19 cellular contexts compared by ENCODE assay signal in genomic region chr4:85430697-85431096, GRCh38. TPM values are rescaled to one million over a fixed set of nuclear protein-coding genes. Genes with fewer than 3 reads are reported as not detected.
A peak's percentile ranks its signal among the peaks of the same experiment; 100 is the strongest.
DNase-seq lines count a peak whose midpoint lies in the region; ATAC-seq, FAIRE-seq and TF ChIP-seq lines count a peak whose summit lies in the region.
"Had no signal": no experiment of that assay in that cellular context is flagged by ENCODE, and none has a peak within 500 bp of the region (broad histone marks: within the 10 kb centered on the region; RNA-seq: fewer than 3 reads in every experiment).

No MANE protein-coding gene starts in this region.

- H3K4me1 ChIP-seq in PC-9 (replicated peaks; ENCODE audit: insufficient read depth) (peaks cover 9% of the 10 kb centered on the region; the same call in 1 of the 2 replicates), endothelial cell of umbilical vein (ENCODE audit: control insufficient read depth, extremely low read depth, insufficient read depth, low read length) (no peaks in the 10 kb centered on the region), mesodermal cell (ENCODE audit: control insufficient read depth, insufficient read depth, low read length, poor library complexity, severe bottlenecking) (peaks cover 22% of the 10 kb centered on the region)

- H3K9me3 Mint-ChIP-seq in activated T-cell treated with anti-CD3 and anti-CD28 coated beads, Interleukin-2, amount 50 U/mL, for 72 hours: peaks cover 0 to 2% of the 10 kb centered on the region in 2 donors

- H3F3A ChIP-seq in PC-9 (ENCODE audit: insufficient read depth, low read depth): no peaks in the 10 kb centered on the region

- no peaks in the 10 kb centered on the region for H3K27me3 Mint-ChIP-seq in activated T-cell treated with anti-CD3 and anti-CD28 coated beads, Interleukin-2, amount 50 U/mL, for 72 hours (ENCODE audit: low read depth)

- no peaks in the 10 kb centered on the region for H3K79me2 ChIP-seq in PC-9 (ENCODE audit: low read depth)
- no peaks in the 10 kb centered on the region for H3K79me2 ChIP-seq in endothelial cell of umbilical vein (ENCODE audit: control insufficient read depth, insufficient read depth, low read length)

- no peak for ATAC-seq in GM18505 (IDR thresholded peaks at IDR 0.05; ENCODE audit: unreplicated experiment)
- ATAC-seq in HG03469 (IDR thresholded peaks at IDR 0.05; ENCODE audit: unreplicated experiment): no peak
- ATAC-seq in GM19397 (IDR thresholded peaks at IDR 0.05; ENCODE audit: unreplicated experiment): no peak
- ATAC-seq in activated T-cell treated with anti-CD3 and anti-CD28 coated beads, Interleukin-2, amount 50 U/mL, for 72 hours (replicated peaks in 1 of 2): no peak

- no peaks in the 10 kb centered on the region for H3K9me1 ChIP-seq in endothelial cell of umbilical vein (replicated peaks; ENCODE audit: control insufficient read depth, extremely low read depth, insufficient read depth, low read length)

- intact Hi-C loops in PC-9 (cut with micrococcal nuclease; ENCODE audit: unreplicated experiment): no loop called here
- intact Hi-C loops in endothelial cell of umbilical vein (cut with micrococcal nuclease): no loop called here

- H3K4me3 ChIP-seq in PC-9 (no peak overlapping the region), endothelial cell of umbilical vein (replicated peaks in 1 of 3; ENCODE audit: insufficient read depth in 1 of 3, low read depth in 1 of 3, low read length in 3 of 3) (no peak overlapping the region), mesodermal cell (ENCODE audit: extremely low read depth, insufficient read depth, low read length, poor library complexity, severe bottlenecking) (no peak overlapping the region)
- H3K4me3 ChIP-seq: SK-N-MC had no signal

- FAIRE-seq in endothelial cell of umbilical vein (lab: Jason Lieb, UNC): no peak
- FAIRE-seq: GM19239 had no signal

- H3K9ac ChIP-seq in endothelial cell of umbilical vein (replicated peaks; ENCODE audit: extremely low read depth, insufficient read depth, low read length): no peak overlapping the region

- H3K9me2 ChIP-seq in PC-9 (ENCODE audit: insufficient read depth): no peaks in the 10 kb centered on the region

- H4K20me1 ChIP-seq in PC-9 (ENCODE audit: insufficient read depth) (no peaks in the 10 kb centered on the region), endothelial cell of umbilical vein (replicated peaks; ENCODE audit: control insufficient read depth, extremely low read depth, insufficient read depth, low read length) (no peaks in the 10 kb centered on the region)

- TF ChIP-seq CTCF in PC-9 (conservative IDR thresholded peaks at IDR 0.05) (no peak), endothelial cell of umbilical vein (IDR thresholded peaks at IDR 0.05; ENCODE audit: extremely low read depth in 1 of 2, insufficient read depth in 1 of 2, low read depth in 1 of 2, low read length in 2 of 2) (no peak)

- TF ChIP-seq POLR2A in endothelial cell of umbilical vein (IDR thresholded peaks at IDR 0.05; ENCODE audit: low read depth, low read length) (no peak), GM18505 (IDR thresholded peaks at IDR 0.05; ENCODE audit: borderline replicate concordance, extremely low read depth, insufficient read depth, insufficient read length) (no peak)

- CTCF ChIA-PET in PC-9 (lab: Charles Lee): no interaction called here
- CTCF ChIA-PET in endothelial cell of umbilical vein (lab: Charles Lee): no interaction called here

- BruUV-seq in PC-9 (replicated peaks; lab: Mats Ljungman, UMichigan) (no TSS peak), endothelial cell of umbilical vein (replicated peaks; lab: Mats Ljungman, UMichigan) (no TSS peak)

- H3K27ac ChIP-seq in PC-9 (no peak overlapping the region), endothelial cell of umbilical vein (ENCODE audit: insufficient read depth, low read depth, low read length) (no peak overlapping the region), mesodermal cell (ENCODE audit: low read depth, low read length, severe bottlenecking) (peak overlapping the region; percentile 66)
- H3K27ac ChIP-seq: C4-2B, HL-60, SK-N-MC had no signal

- H3K4me1 Mint-ChIP-seq in activated T-cell treated with anti-CD3 and anti-CD28 coated beads, Interleukin-2, amount 50 U/mL, for 72 hours (ENCODE audit: low read depth): no peaks in the 10 kb centered on the region

- H3K4me2 ChIP-seq in PC-9: 0 out of 2 replicates have a peak overlapping the region, but pooled peaks have one; percentile 16
- no peak overlapping the region for H3K4me2 ChIP-seq in endothelial cell of umbilical vein (ENCODE audit: insufficient read depth, low read length)

- H2AFZ ChIP-seq in PC-9 (peak overlapping the region; percentile 48; the same call in 1 of the 2 replicates), endothelial cell of umbilical vein (ENCODE audit: low read depth, low read length) (no peak overlapping the region)

- no peak overlapping the region for H3K27ac Mint-ChIP-seq in activated T-cell treated with anti-CD3 and anti-CD28 coated beads, Interleukin-2, amount 50 U/mL, for 72 hours

- no peaks in the 10 kb centered on the region for H3K27me3 ChIP-seq in PC-9 (ENCODE audit: insufficient read depth, low read depth)
- peaks cover 2 to 3% of the 10 kb centered on the region in 2 experiments for H3K27me3 ChIP-seq in endothelial cell of umbilical vein (ENCODE audit: control insufficient read depth in 2 of 2, insufficient read depth in 2 of 2, low read length in 2 of 2)

- no peaks in the 10 kb centered on the region for H3K36me3 ChIP-seq in PC-9 (ENCODE audit: low read depth)
- no peaks in the 10 kb centered on the region for H3K36me3 ChIP-seq in endothelial cell of umbilical vein (ENCODE audit: control insufficient read depth in 2 of 2, extremely low read depth in 1 of 2, insufficient read depth in 2 of 2, low read length in 2 of 2)
- H3K36me3 ChIP-seq in mesodermal cell (ENCODE audit: control insufficient read depth, insufficient read depth, low read length): no peaks in the 10 kb centered on the region

- dilution Hi-C loops in endothelial cell of umbilical vein (cut with MboI; ENCODE audit: extremely low pct_ligation_motif_present, low sequenced_read_pairs): no loop called here

- H3K4me3 Mint-ChIP-seq in activated T-cell treated with anti-CD3 and anti-CD28 coated beads, Interleukin-2, amount 50 U/mL, for 72 hours: no peak overlapping the region

- peaks cover 0 to 2% of the 10 kb centered on the region in 2 donors for H3K36me3 Mint-ChIP-seq in activated T-cell treated with anti-CD3 and anti-CD28 coated beads, Interleukin-2, amount 50 U/mL, for 72 hours (ENCODE audit: insufficient read depth in 2 of 2)

- POLR2A ChIA-PET in PC-9 (lab: Charles Lee; ENCODE audit: unreplicated experiment) (no interaction called here), endothelial cell of umbilical vein (lab: Charles Lee) (no interaction called here)

- DNase-seq in ELF-1 (ENCODE audit: low read depth, low spot score): peak; percentile 56
- peak in 1 of 2 experiments; percentile 19 for DNase-seq in PC-9
- DNase-seq in endothelial cell of umbilical vein (ENCODE audit: low read depth, low spot score): no peak
- DNase-seq in activated T-cell treated with anti-CD3 and anti-CD28 coated beads, Interleukin-2, amount 50 U/mL, for 72 hours: no peak
- DNase-seq: DMS 273 treated with DMSO at 0.1 percent for 48 hours, H7, NCI-H1436, NCI-H2029, NCI-H2171, NCI-H446 treated with DMSO at 0.1 percent for 48 hours, OCI-M1 had no signal

- H3K9me3 ChIP-seq in PC-9 (ENCODE audit: insufficient read depth, low read depth): no peaks in the 10 kb centered on the region
- H3K9me3 ChIP-seq in endothelial cell of umbilical vein (replicated peaks; ENCODE audit: control insufficient read depth, insufficient read depth, low read length): no peaks in the 10 kb centered on the region
- no peaks in the 10 kb centered on the region for H3K9me3 ChIP-seq in mesodermal cell (ENCODE audit: control insufficient read depth, low read length)

- WGBS in mesodermal cell (ENCODE audit: insufficient coverage in 2 of 2), 2 experiments: 67 to 84% methylated on average over 1 to 4 of the region's 5 CpGs

TF ChIP-seq in endothelial cell of umbilical vein, 7 proteins besides CTCF, POLR2A, EP300 and RAD21:
- peak; percentile 48 for TF ChIP-seq GATA2 (IDR thresholded peaks at IDR 0.05; ENCODE audit: insufficient read depth, insufficient read length, low read depth, low read length)
- no peak for TF ChIP-seq JUN (IDR thresholded peaks at IDR 0.05; ENCODE audit: borderline replicate concordance, insufficient read depth, insufficient read length, low read depth)
TF ChIP-seq in endothelial cell of umbilical vein: peak in this region for 1.

RNA-seq across cellular contexts. Expression of gene ARHGAP24, which starts 44.3 kb away (rescaled TPM):
- total RNA-seq in PC-9 (2021) (2.2 and 5.4 TPM in 2 replicates), endothelial cell of umbilical vein (79.4 and 87.5 TPM in 2 replicates)
- polyA plus RNA-seq in endothelial cell of umbilical vein: 47.4 and 52.1 TPM in 2 replicates
- polyA plus RNA-seq in endothelial cell of umbilical vein (2011; cell fraction: cytosol; rRNA removed): 74.5 and 82.5 TPM in 2 replicates
- 101 and 130 TPM in 2 replicates for polyA plus RNA-seq in endothelial cell of umbilical vein (2011; cell fraction: nucleus; rRNA removed)
- polyA plus RNA-seq in endothelial cell of umbilical vein (2012): 54.5 and 95.2 TPM in 2 replicates
- polyA minus RNA-seq in endothelial cell of umbilical vein: 102 and 121 TPM in 2 replicates
- not detected for polyA minus RNA-seq in endothelial cell of umbilical vein (2011; cell fraction: cytosol; rRNA and poly(A)+ RNA removed)
- 232 and 326 TPM in 2 replicates for polyA minus RNA-seq in endothelial cell of umbilical vein (2011; cell fraction: nucleus; rRNA and poly(A)+ RNA removed)
- 6.4 TPM for polyA plus RNA-seq in mesodermal cell (2013, experiment 1 of 2)
- 5.3 TPM for polyA plus RNA-seq in mesodermal cell (2013, experiment 2 of 2)
- total RNA-seq in activated T-cell treated with anti-CD3 and anti-CD28 coated beads, Interleukin-2, amount 50 U/mL, for 72 hours: not detected

Comparison
In these comparisons a context has a peak if more than half of its experiments do, and no peak if none do; other contexts are left out.
1. RNA of gene ARHGAP24, which starts 44.3 kb away (total RNA-seq): 79.4 to 87.5 TPM in endothelial cell of umbilical vein; 2.2 to 5.4 TPM in PC-9 and not detected in activated T-cell treated with anti-CD3 and anti-CD28 coated beads, Interleukin-2, amount 50 U/mL, for 72 hours; every median in the first group is over 10 times any median in the second.